8 cellular contexts compared by ENCODE assay signal in the genomic region with DNA sequence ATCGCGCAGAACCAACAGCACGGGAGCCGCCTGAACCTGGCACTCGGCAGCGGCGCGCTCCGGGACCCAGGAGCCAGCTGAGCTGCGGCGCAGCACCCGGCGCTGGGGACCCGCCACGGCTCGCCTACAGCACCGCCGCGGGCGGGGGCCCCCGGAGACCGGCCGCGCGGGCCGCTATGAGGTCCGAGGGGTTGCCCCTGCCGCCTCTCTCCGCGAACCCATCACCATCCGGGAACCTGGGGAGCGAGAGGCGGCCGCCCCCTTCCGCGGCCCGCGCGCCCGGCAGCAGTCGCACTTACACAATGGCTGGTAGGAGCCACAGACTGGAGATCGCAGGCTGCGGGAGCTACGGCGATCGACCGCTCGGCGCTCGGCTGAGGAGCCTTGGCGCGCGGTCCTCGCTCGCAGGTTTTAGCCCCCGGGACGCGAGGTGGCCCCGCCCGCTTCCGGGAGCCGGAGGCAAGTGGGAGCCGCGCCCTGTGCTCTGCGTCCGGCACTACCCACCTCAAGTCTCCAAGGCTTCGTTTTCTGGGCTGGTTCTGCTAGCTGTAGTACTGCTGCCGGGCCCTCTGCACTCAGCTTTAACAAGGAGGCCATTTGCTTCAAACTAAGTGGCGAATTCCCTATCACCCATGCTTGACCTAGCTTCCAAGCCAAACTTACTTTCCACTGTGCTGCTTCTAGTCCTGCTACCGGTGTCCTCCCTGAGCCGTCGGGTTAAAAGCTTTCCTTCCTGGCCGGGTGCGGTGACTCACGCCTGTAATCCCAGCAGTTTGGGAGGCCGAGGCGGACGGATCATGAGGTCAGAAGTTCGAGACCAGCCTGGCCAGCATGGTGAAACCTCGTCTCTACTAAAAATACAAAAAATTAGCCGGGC. TPM values are rescaled to one million over a fixed set of nuclear protein-coding genes. Genes with fewer than 3 reads are reported as not detected.
DNase-seq lines count a peak whose midpoint lies in the region; ATAC-seq and TF ChIP-seq lines count a peak whose summit lies in the region.

A gene (minus strand): TSS at position 386 of the 877 bp plus-strand sequence. CDS start 451 bp downstream, outside the sequence.

- H3K36me3 ChIP-seq in IMR-90 (ENCODE audit: control insufficient read depth, insufficient read depth, low read length) (no peaks in the 10 kb centered on the region), PC-9 (ENCODE audit: low read depth) (no peaks in the 10 kb centered on the region), esophagus (ENCODE audit: control insufficient read depth in 2 of 2, insufficient read depth in 2 of 2, low read length in 1 of 2) (no peaks in the 10 kb centered on the region), mucosa of stomach (ENCODE audit: control insufficient read depth, insufficient read depth, low read length) (no peaks in the 10 kb centered on the region)

- no peak for TF ChIP-seq POLR2A in IMR-90 (IDR thresholded peaks at IDR 0.05; ENCODE audit: low read depth, low read length)

- H4K5ac ChIP-seq in IMR-90 (ENCODE audit: low read depth, low read length) = 0 out of 2 replicates have a peak within 1 kb of the TSS, but pooled peaks have one; percentile 33

- no peak within 1 kb of the TSS for H3K56ac ChIP-seq in IMR-90 (ENCODE audit: extremely low read depth, insufficient read depth, low read length)

- H3K4ac ChIP-seq in IMR-90 (ENCODE audit: low read depth, low read length) = peak within 1 kb of the TSS; percentile 47; the same call in 1 of the 2 replicates

- no peak within 1 kb of the TSS; the same call in 1 of the 2 replicates for H3K14ac ChIP-seq in IMR-90 (replicated peaks; ENCODE audit: low read depth, low read length)

- no peak for TF ChIP-seq RAD21 in IMR-90 (IDR thresholded peaks at IDR 0.05; ENCODE audit: low read length)

- H3K9ac ChIP-seq in IMR-90 (ENCODE audit: low read depth, low read length) (peak within 1 kb of the TSS; percentile 13; the same call in 1 of the 2 replicates), mucosa of stomach (ENCODE audit: low read length) (peak within 1 kb of the TSS; percentile 79)

- peak within 1 kb of the TSS; percentile 60; the same call in 1 of the 2 replicates for H3K23ac ChIP-seq in IMR-90 (ENCODE audit: low read depth, low read length)

- 18% methylated on average over 40 of the region's 81 CpGs; no CpG with 5 or more reads in 1 of the 2 experiments for WGBS in IMR-90 (ENCODE audit: extremely low coverage in 2 of 2, insufficient read length in 1 of 2), 2 experiments
- 5 to 10% methylated on average over 60 to 81 of the region's 81 CpGs for WGBS in esophagus, 2 donors

- H3K27ac ChIP-seq in IMR-90 (ENCODE audit: insufficient read depth, low read length) (no peak within 1 kb of the TSS), PC-9 (peak within 1 kb of the TSS; percentile 69), esophagus (ENCODE audit: low read depth in 2 of 2, low read length in 1 of 2) (peak within 1 kb of the TSS; percentile 89 to 90)

- peak within 1 kb of the TSS; percentile 43 for H3K4me3 ChIP-seq in IMR-90 (ENCODE audit: insufficient read depth, low read depth, low read length)
- peak within 1 kb of the TSS; percentile 96 for H3K4me3 ChIP-seq in PC-9
- H3K4me3 ChIP-seq in esophagus (ENCODE audit: low read depth in 1 of 2, low read length in 2 of 2) = peak within 1 kb of the TSS; percentile 69 to 82
- H3K4me3 ChIP-seq in mucosa of stomach (ENCODE audit: low read length) = peak within 1 kb of the TSS; percentile 77

- no peak within 1 kb of the TSS for H2BK15ac ChIP-seq in IMR-90 (ENCODE audit: low read depth, low read length)

- peaks cover 10% of the 10 kb centered on the region for H3F3A ChIP-seq in PC-9 (ENCODE audit: insufficient read depth, low read depth)

- peak within 1 kb of the TSS; percentile 65 to 84; a peak in 2 of 4 replicates for H4K8ac ChIP-seq in IMR-90 (ENCODE audit: low read depth in 2 of 2, low read length in 2 of 2)

- DNase-seq in DMS153 (lab: John Stamatoyannopoulos, UW) (peak; percentile 87), IMR-90 (peak; percentile 66), PC-9 (peak; percentile 85 to 90)
- DNase-seq in activated T-cell treated with anti-CD3 and anti-CD28 coated beads, Interleukin-2, amount 50 U/mL, for 4 hours = peak; percentile 83
- peak; percentile 91 for DNase-seq in stimulated activated CD8-positive, alpha-beta memory T cell treated with anti-CD3 and anti-CD28 coated beads, Interleukin-4, amount 100 ng/mL, for 48 hours

- TF ChIP-seq CTCF in IMR-90 (conservative IDR thresholded peaks at IDR 0.05; ENCODE audit: low read depth, low read length) = no peak
- no peak for TF ChIP-seq CTCF in PC-9 (conservative IDR thresholded peaks at IDR 0.05)

- H2AK9ac ChIP-seq in IMR-90 (replicated peaks; ENCODE audit: low read depth, low read length, poor library complexity) = peak within 1 kb of the TSS; percentile 71

- BruUV-seq in IMR-90 (replicated peaks; lab: Mats Ljungman, UMichigan) (no TSS peak), PC-9 (replicated peaks; lab: Mats Ljungman, UMichigan) (no TSS peak)

- peaks cover under 1% of the 10 kb centered on the region for H3K36me3 Mint-ChIP-seq in activated T-cell treated with anti-CD3 and anti-CD28 coated beads, Interleukin-2, amount 50 U/mL, for 4 hours (ENCODE audit: insufficient read depth)

- CTCF ChIA-PET in IMR-90 (lab: Yijun Ruan, JAX) (no interaction called here), PC-9 (lab: Charles Lee) (interaction anchor here (1.1 kb wide), 1 partner anchor 97 kb away, joined by 6 read pairs; no protein-coding TSS in a partner anchor)

- H3K4me1 Mint-ChIP-seq in activated T-cell treated with anti-CD3 and anti-CD28 coated beads, Interleukin-2, amount 50 U/mL, for 4 hours (ENCODE audit: low read depth) = peaks cover 42% of the 10 kb centered on the region

- H3K9me2 ChIP-seq in PC-9 (ENCODE audit: insufficient read depth) = no peaks in the 10 kb centered on the region

- H3K4me3 Mint-ChIP-seq in activated T-cell treated with anti-CD3 and anti-CD28 coated beads, Interleukin-2, amount 50 U/mL, for 4 hours = peak within 1 kb of the TSS; percentile 98

- no peak within 1 kb of the TSS for H2AK5ac ChIP-seq in IMR-90 (ENCODE audit: low read depth, low read length)

- POLR2A ChIA-PET in IMR-90 (lab: Charles Lee; ENCODE audit: unreplicated experiment) = interaction anchor here (0.5 kb wide), 1 partner anchor 27 kb away, joined by 13 read pairs; no protein-coding TSS in a partner anchor
- POLR2A ChIA-PET in PC-9 (lab: Charles Lee; ENCODE audit: unreplicated experiment) = interaction anchor here (0.5 kb wide), 1 partner anchor 49 kb away, joined by 5 read pairs; no protein-coding TSS in a partner anchor

- H3K18ac ChIP-seq in IMR-90 (ENCODE audit: low read depth, low read length) = no peak within 1 kb of the TSS

- H3K79me2 ChIP-seq in PC-9 (ENCODE audit: low read depth) = no peaks in the 10 kb centered on the region

- H2AFZ ChIP-seq in IMR-90 (replicated peaks; ENCODE audit: low read length, poor library complexity) = peak within 1 kb of the TSS; percentile 94
- H2AFZ ChIP-seq in PC-9 = peak within 1 kb of the TSS; percentile 94

- dilution Hi-C loops in IMR-90 (cut with HindIII; ENCODE audit: low sequenced_read_pairs, unreplicated experiment) = no loop called here

- no peaks in the 10 kb centered on the region for H4K20me1 ChIP-seq in IMR-90 (ENCODE audit: insufficient read depth, low read length)
- H4K20me1 ChIP-seq in PC-9 (ENCODE audit: insufficient read depth) = no peaks in the 10 kb centered on the region

- H3K9me1 ChIP-seq in IMR-90 (ENCODE audit: insufficient read depth, low read length) = no peaks in the 10 kb centered on the region

- no peak within 1 kb of the TSS for H2BK120ac ChIP-seq in IMR-90 (ENCODE audit: low read depth, low read length)

- H3K27me3 ChIP-seq in IMR-90 (ENCODE audit: control insufficient read depth, insufficient read depth, low read length) = no peaks in the 10 kb centered on the region
- no peaks in the 10 kb centered on the region for H3K27me3 ChIP-seq in PC-9 (ENCODE audit: insufficient read depth, low read depth)
- no peaks in the 10 kb centered on the region for H3K27me3 ChIP-seq in esophagus (ENCODE audit: control insufficient read depth in 1 of 2, insufficient read depth in 2 of 2, low read length in 2 of 2)
- H3K27me3 ChIP-seq in mucosa of stomach (ENCODE audit: control insufficient read depth, insufficient read depth, low read length) = no peaks in the 10 kb centered on the region

- no peak within 1 kb of the TSS for H2BK5ac ChIP-seq in IMR-90 (ENCODE audit: low read depth, low read length, poor library complexity, severe bottlenecking)

- peak within 1 kb of the TSS; percentile 91 for H3K4me2 ChIP-seq in IMR-90 (ENCODE audit: low read depth, low read length)
- H3K4me2 ChIP-seq in PC-9 = peak within 1 kb of the TSS; percentile 94

- intact Hi-C loops in IMR-90 (cut with micrococcal nuclease) = no loop called here
- intact Hi-C loops in PC-9 (cut with micrococcal nuclease; ENCODE audit: unreplicated experiment) = no loop called here

- H2BK20ac ChIP-seq in IMR-90 (ENCODE audit: low read depth, low read length) = no peak within 1 kb of the TSS

- no peak within 1 kb of the TSS for H4K91ac ChIP-seq in IMR-90 (ENCODE audit: insufficient read depth, low read depth, low read length)

- H3K9me3 ChIP-seq in IMR-90 (ENCODE audit: control insufficient read depth, insufficient read depth, low read length) = no peaks in the 10 kb centered on the region
- no peaks in the 10 kb centered on the region for H3K9me3 ChIP-seq in PC-9 (ENCODE audit: insufficient read depth, low read depth)
- no peaks in the 10 kb centered on the region for H3K9me3 ChIP-seq in esophagus (ENCODE audit: control insufficient read depth in 2 of 2, insufficient read depth in 1 of 2, low read depth in 1 of 2, low read length in 1 of 2)
- no peaks in the 10 kb centered on the region for H3K9me3 ChIP-seq in mucosa of stomach (ENCODE audit: control insufficient read depth, low read length)

- ATAC-seq in GM21528 (IDR thresholded peaks at IDR 0.05; ENCODE audit: low FRiP score, unreplicated experiment) = peak; percentile 87
- peak; percentile 95 for ATAC-seq in IMR-90 (ENCODE audit: low read depth)
- peak; percentile 93 to 94 for ATAC-seq in activated T-cell treated with anti-CD3 and anti-CD28 coated beads, Interleukin-2, amount 50 U/mL, for 4 hours

- H3K79me1 ChIP-seq in IMR-90 (ENCODE audit: low read depth in 1 of 2, low read length in 2 of 2) = no peaks in the 10 kb centered on the region

- peaks cover 3% of the 10 kb centered on the region for H3K9me3 Mint-ChIP-seq in activated T-cell treated with anti-CD3 and anti-CD28 coated beads, Interleukin-2, amount 50 U/mL, for 4 hours

- in situ Hi-C loops in IMR-90 (cut with MboI; ENCODE audit: low sequenced_read_pairs) = no loop called here

- H3K27me3 Mint-ChIP-seq in activated T-cell treated with anti-CD3 and anti-CD28 coated beads, Interleukin-2, amount 50 U/mL, for 4 hours (ENCODE audit: low read depth) = no peaks in the 10 kb centered on the region

- H3K4me1 ChIP-seq in IMR-90 (ENCODE audit: control insufficient read depth, insufficient read depth, low read length) (no peaks in the 10 kb centered on the region), PC-9 (replicated peaks; ENCODE audit: insufficient read depth) (peaks cover 25% of the 10 kb centered on the region), esophagus (ENCODE audit: control insufficient read depth in 2 of 2, insufficient read depth in 2 of 2, low read length in 1 of 2) (no peaks in the 10 kb centered on the region), mucosa of stomach (ENCODE audit: control insufficient read depth, insufficient read depth, low read length) (peaks cover 20% of the 10 kb centered on the region)

RNA-seq across cellular contexts. Expression of the gene that starts here (rescaled TPM):
- total RNA-seq in IMR-90 (2012; rRNA removed) (1.1 and 1.8 TPM in 2 replicates), PC-9 (2021) (0.65 and 0.90 TPM in 2 replicates)
- polyA plus RNA-seq in IMR-90 (2012; rRNA removed) (0.38 and 0.62 TPM in 2 replicates), esophagus (1 to 10 TPM in 1 of 2 donors, under 1 TPM in 1; 0.63 to 1.8 TPM)
- polyA plus RNA-seq in IMR-90 (2012; cell fraction: cytosol; rRNA removed) = 0.84 and 0.92 TPM in 2 replicates
- 0.20 and 0.83 TPM in 2 replicates for polyA plus RNA-seq in IMR-90 (2012; cell fraction: nucleus; rRNA removed; ENCODE audit: low replicate concordance)
- total RNA-seq in activated T-cell treated with anti-CD3 and anti-CD28 coated beads, Interleukin-2, amount 50 U/mL, for 4 hours = 10 to 100 TPM in 1 of 3 donors, 1 to 10 TPM in 2; 9.2 to 10.5 (median 9.3) TPM

Comparison
In these comparisons a context has a peak if more than half of its experiments do, and no peak if none do; other contexts are left out.
1. Peak in DNase-seq, H3K4me3 ChIP-seq, H3K27ac ChIP-seq and H3K4me2 ChIP-seq in PC-9; RNA of the gene not detected or under 1 TPM.
2. H3K4me3 ChIP-seq: peak in every context shown above with its lines; median percentile 96 in PC-9; 77 in mucosa of stomach; 76 in esophagus; 43 in IMR-90.